ENCODE assay signal across 8 cellular contexts in the genomic region with DNA sequence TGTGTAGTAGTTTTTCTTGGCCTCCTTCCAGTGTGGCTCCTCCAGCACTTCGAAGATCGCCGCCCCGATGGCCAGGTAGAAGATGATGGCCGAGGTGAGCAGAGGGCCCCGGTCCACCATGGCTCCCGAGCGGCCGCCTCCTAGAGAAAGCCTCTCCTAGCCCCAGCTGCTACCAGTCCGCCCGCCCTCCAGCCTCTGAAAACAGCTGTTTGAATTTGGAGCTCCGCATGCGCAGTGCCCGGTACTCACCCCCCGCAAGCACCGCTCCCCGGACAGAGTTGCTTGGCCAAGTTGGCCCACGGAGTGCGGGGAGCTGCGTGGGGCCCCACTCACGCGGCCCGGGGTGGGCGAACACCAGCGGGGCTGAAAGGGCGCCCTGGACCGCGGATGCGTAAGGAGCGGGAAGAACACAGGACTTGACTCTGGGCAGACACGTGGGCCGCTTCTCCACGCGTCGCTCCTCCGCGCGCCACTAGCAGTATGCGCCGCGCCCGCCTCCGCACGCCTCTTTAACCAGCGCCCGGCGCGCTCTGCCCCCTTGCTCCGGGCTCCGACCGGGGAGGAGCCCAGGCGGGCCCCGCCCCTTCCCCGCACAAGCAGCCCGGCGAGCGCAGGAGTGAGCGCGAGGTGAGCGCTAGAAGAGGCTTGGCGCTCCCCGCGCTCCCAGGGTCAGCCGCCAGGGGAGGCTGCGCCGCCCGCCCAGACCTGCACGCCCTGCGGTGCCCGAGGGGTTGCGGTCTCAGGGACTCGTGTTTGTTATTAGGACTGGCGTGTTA. TPM values are rescaled to one million over a fixed set of nuclear protein-coding genes. Genes with fewer than 3 reads are reported as not detected.
DNase-seq lines count a peak whose midpoint lies in the region; ATAC-seq and TF ChIP-seq lines count a peak whose summit lies in the region.

A gene with protein sequence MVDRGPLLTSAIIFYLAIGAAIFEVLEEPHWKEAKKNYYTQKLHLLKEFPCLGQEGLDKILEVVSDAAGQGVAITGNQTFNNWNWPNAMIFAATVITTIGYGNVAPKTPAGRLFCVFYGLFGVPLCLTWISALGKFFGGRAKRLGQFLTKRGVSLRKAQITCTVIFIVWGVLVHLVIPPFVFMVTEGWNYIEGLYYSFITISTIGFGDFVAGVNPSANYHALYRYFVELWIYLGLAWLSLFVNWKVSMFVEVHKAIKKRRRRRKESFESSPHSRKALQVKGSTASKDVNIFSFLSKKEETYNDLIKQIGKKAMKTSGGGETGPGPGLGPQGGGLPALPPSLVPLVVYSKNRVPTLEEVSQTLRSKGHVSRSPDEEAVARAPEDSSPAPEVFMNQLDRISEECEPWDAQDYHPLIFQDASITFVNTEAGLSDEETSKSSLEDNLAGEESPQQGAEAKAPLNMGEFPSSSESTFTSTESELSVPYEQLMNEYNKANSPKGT (minus strand): TSS at position 484 of the 776 bp plus-strand sequence. CDS start 364 bp downstream, at position 120.

- H3K4me3 Mint-ChIP-seq in activated CD8-positive, alpha-beta T cell treated with anti-CD3 and anti-CD28 coated beads for 36 hours, result peak within 1 kb of the TSS; percentile 90
- H3K4me3 Mint-ChIP-seq in endodermal cell, result peak within 1 kb of the TSS; percentile 86

- peaks cover 35% of the 10 kb centered on the region for H3K4me1 Mint-ChIP-seq in activated CD8-positive, alpha-beta T cell treated with anti-CD3 and anti-CD28 coated beads for 36 hours (ENCODE audit: low read depth)
- peaks cover 76% of the 10 kb centered on the region for H3K4me1 Mint-ChIP-seq in endodermal cell

- no peaks in the 10 kb centered on the region for H3K27me3 Mint-ChIP-seq in activated CD8-positive, alpha-beta T cell treated with anti-CD3 and anti-CD28 coated beads for 36 hours
- peaks cover 7% of the 10 kb centered on the region for H3K27me3 Mint-ChIP-seq in endodermal cell (ENCODE audit: insufficient read depth)

- DNase-seq in NCI-H345 treated with DMSO at 0.1 percent for 48 hours (lab: John Stamatoyannopoulos, UW; ENCODE audit: unreplicated experiment) (peak; percentile 60), endodermal cell (peak; percentile 95), mucosa of descending colon (peak; percentile 89 to 94 (median 92))
- DNase-seq in activated CD8-positive, alpha-beta T cell treated with anti-CD3 and anti-CD28 coated beads for 36 hours, result peak; percentile 93
- peak; percentile 78 for DNase-seq in stimulated activated CD8-positive, alpha-beta memory T cell treated with anti-CD3 and anti-CD28 coated beads, Interleukin-4, amount 100 ng/mL, for 24 hours (ENCODE audit: low read depth)

- TF ChIP-seq CTCF in GM12873 (IDR thresholded peaks at IDR 0.05; ENCODE audit: insufficient read depth, low read depth, low read length, missing control alignments) (peak; percentile 80), endodermal cell (conservative IDR thresholded peaks at IDR 0.05) (peak; percentile 98), mucosa of descending colon (IDR thresholded peaks at IDR 0.05) (peak; percentile 95)
- peak; percentile 85 for TF ChIP-seq CTCF in activated CD8-positive, alpha-beta T cell treated with anti-CD3 and anti-CD28 coated beads for 36 hours (IDR thresholded peaks at IDR 0.05)

- H3K4me1 ChIP-seq in endodermal cell (ENCODE audit: control insufficient read depth, insufficient read depth, low read length) (peaks cover 21% of the 10 kb centered on the region), mucosa of descending colon (ENCODE audit: low read depth) (peaks cover 18% of the 10 kb centered on the region)

- intact Hi-C loops in activated CD8-positive, alpha-beta T cell treated with anti-CD3 and anti-CD28 coated beads for 36 hours (cut with micrococcal nuclease), result loop anchor here (10.0 kb wide), 1 partner anchor 76 kb away; no protein-coding TSS in a partner anchor
- intact Hi-C loops in mucosa of descending colon (cut with DNase I, micrococcal nuclease), result loop anchor here in 1 of 2 donors (2.0 kb wide), 1 partner anchor 74 kb away; no protein-coding TSS in a partner anchor

- H3K4me3 ChIP-seq in endodermal cell (ENCODE audit: low read length), result peak within 1 kb of the TSS; percentile 85
- peak within 1 kb of the TSS; percentile 27 for H3K4me3 ChIP-seq in mucosa of descending colon

- peak within 1 kb of the TSS; percentile 50 for H3K9ac ChIP-seq in endodermal cell (ENCODE audit: extremely low read depth, low read length, poor library complexity, severe bottlenecking)

- H3K9me3 Mint-ChIP-seq in activated CD8-positive, alpha-beta T cell treated with anti-CD3 and anti-CD28 coated beads for 36 hours, result no peaks in the 10 kb centered on the region
- H3K9me3 Mint-ChIP-seq in endodermal cell, result no peaks in the 10 kb centered on the region

- H3K27ac ChIP-seq in endodermal cell (ENCODE audit: low read depth, low read length), result no peak within 1 kb of the TSS

- POLR2A ChIA-PET in activated CD8-positive, alpha-beta T cell treated with anti-CD3 and anti-CD28 coated beads for 36 hours (lab: Charles Lee), result interaction anchor here (0.5 to 1.5 kb wide), 6 partner anchors 9 to 124 kb away, joined by 3 to 5 read pairs (median 4); no protein-coding TSS in a partner anchor

- H3K27me3 ChIP-seq in endodermal cell (ENCODE audit: control insufficient read depth, insufficient read depth, low read length, poor library complexity, severe bottlenecking), result no peaks in the 10 kb centered on the region

- no peaks in the 10 kb centered on the region for H3K9me3 ChIP-seq in endodermal cell (ENCODE audit: control insufficient read depth, low read length)
- no peaks in the 10 kb centered on the region for H3K9me3 ChIP-seq in mucosa of descending colon

- 3 to 9% methylated on average over 8 to 73 of the region's 73 CpGs for WGBS in endodermal cell (ENCODE audit: insufficient coverage in 1 of 2, insufficient read length in 1 of 2), 2 experiments

- H3K27ac Mint-ChIP-seq in activated CD8-positive, alpha-beta T cell treated with anti-CD3 and anti-CD28 coated beads for 36 hours, result peak within 1 kb of the TSS; percentile 94
- H3K27ac Mint-ChIP-seq in endodermal cell, result peak within 1 kb of the TSS; percentile 80

- CTCF ChIA-PET in activated CD8-positive, alpha-beta T cell treated with anti-CD3 and anti-CD28 coated beads for 36 hours (lab: Charles Lee), result interaction anchor here (1.0 to 3.5 kb wide), 5 partner anchors 8 to 115 kb away, joined by 3 to 21 read pairs (median 5); no protein-coding TSS in a partner anchor

- H3K36me3 ChIP-seq in endodermal cell (ENCODE audit: control insufficient read depth, insufficient read depth, low read length), result no peaks in the 10 kb centered on the region
- no peaks in the 10 kb centered on the region for H3K36me3 ChIP-seq in mucosa of descending colon (ENCODE audit: low read depth)

- peaks cover 45% of the 10 kb centered on the region for H3K36me3 Mint-ChIP-seq in activated CD8-positive, alpha-beta T cell treated with anti-CD3 and anti-CD28 coated beads for 36 hours (ENCODE audit: low read depth)
- peaks cover 7% of the 10 kb centered on the region for H3K36me3 Mint-ChIP-seq in endodermal cell (ENCODE audit: low read depth)

- peak; percentile 81 for ATAC-seq in HG02973 (IDR thresholded peaks at IDR 0.05; ENCODE audit: unreplicated experiment)
- peak; percentile 94 for ATAC-seq in activated CD8-positive, alpha-beta T cell treated with anti-CD3 and anti-CD28 coated beads for 36 hours
- peak; percentile 87 for ATAC-seq in mucosa of descending colon
- ATAC-seq in HG02852 (IDR thresholded peaks at IDR 0.05; ENCODE audit: unreplicated experiment), result no peak

RNA-seq across cellular contexts. Expression of the gene that starts here (rescaled TPM):
- 10 to 100 TPM; 25.0 to 25.9 TPM for total RNA-seq in activated CD8-positive, alpha-beta T cell treated with anti-CD3 and anti-CD28 coated beads for 36 hours
- total RNA-seq in endodermal cell, result 10 to 100 TPM; 29.8 to 32.2 TPM
- 11.1 TPM for polyA plus RNA-seq in endodermal cell (2013, experiment 1 of 2)
- 11.0 TPM for polyA plus RNA-seq in endodermal cell (2013, experiment 2 of 2)
- total RNA-seq in mucosa of descending colon, result 10 to 100 TPM; 33.6 to 69.8 (median 42.7) TPM
